9 cellular contexts compared by ENCODE assay signal in genomic region chr17:41308251-41308917, GRCh38. TPM values are rescaled to one million over a fixed set of nuclear protein-coding genes. Genes with fewer than 3 reads are reported as not detected.
A peak's percentile ranks its signal among the peaks of the same experiment; 100 is the strongest.
DNase-seq lines count a peak whose midpoint lies in the region; ATAC-seq and TF ChIP-seq lines count a peak whose summit lies in the region.
"Had no signal": no experiment of that assay in that cellular context is flagged by ENCODE, and none has a peak within 500 bp of the region (broad histone marks: within the 10 kb centered on the region; RNA-seq: fewer than 3 reads in every experiment).

No MANE protein-coding gene starts in this region.

- ATAC-seq in body of pancreas (peak; percentile 21), omental fat pad (ENCODE audit: low FRiP score) (peak; percentile 17), GM21825 (IDR thresholded peaks at IDR 0.05; ENCODE audit: unreplicated experiment) (no peak)

- intact Hi-C loops in body of pancreas (cut with DNase I): no loop called here

- no peaks in the 10 kb centered on the region for H3K4me1 ChIP-seq in body of pancreas

- H3K4me3 ChIP-seq in body of pancreas: no peak overlapping the region

- H3K27ac ChIP-seq in body of pancreas: no peak overlapping the region
- H3K27ac ChIP-seq: 22Rv1 had no signal

- H3K27me3 ChIP-seq in body of pancreas: no peaks in the 10 kb centered on the region

- 42 to 61% methylated on average over 6 to 10 of the region's 10 CpGs for WGBS in body of pancreas, 2 donors

- DNase-seq in DMS79 treated with DMSO at 0.1 percent for 48 hours (lab: John Stamatoyannopoulos, UW) (peak; percentile 7), DMS79 (lab: John Stamatoyannopoulos, UW) (no peak), T follicular helper cell (ENCODE audit: low read depth) (peak; percentile 73), body of pancreas (peak in 3 of 4 donors; percentile 34 to 46 (median 40)), omental fat pad (ENCODE audit: low spot score) (no peak), DMS114 treated with DMSO at 0.1 percent for 48 hours (lab: John Stamatoyannopoulos, UW; ENCODE audit: unreplicated experiment) (no peak), NCI-H2107 (lab: John Stamatoyannopoulos, UW) (no peak)

- TF ChIP-seq CTCF in body of pancreas (IDR thresholded peaks at IDR 0.05): no peak
- TF ChIP-seq CTCF in omental fat pad (IDR thresholded peaks at IDR 0.05): no peak

- H3K36me3 ChIP-seq in body of pancreas (replicated peaks in 1 of 2; ENCODE audit: insufficient read depth in 1 of 2, low read depth in 2 of 2): no peaks in the 10 kb centered on the region

- H3K9me3 ChIP-seq in body of pancreas: no peaks in the 10 kb centered on the region

- TF ChIP-seq POLR2A in body of pancreas (IDR thresholded peaks at IDR 0.05): no peak

RNA-seq across cellular contexts. Expression of gene KRTAP16-1, which starts 0.7 kb away (rescaled TPM):
- total RNA-seq in body of pancreas (not detected), omental fat pad (not detected)

RNA-seq across cellular contexts. Expression of gene KRTAP29-1, which starts 5.7 kb away (rescaled TPM):
- not detected for total RNA-seq in body of pancreas
- total RNA-seq in omental fat pad: not detected

RNA-seq across cellular contexts. Expression of gene KRTAP17-1, which starts 7.1 kb away (rescaled TPM):
- total RNA-seq in body of pancreas: not detected
- not detected for total RNA-seq in omental fat pad

RNA-seq across cellular contexts. Expression of gene KRTAP9-7, which starts 32.9 kb away (rescaled TPM):
- not detected for total RNA-seq in body of pancreas
- not detected for total RNA-seq in omental fat pad

RNA-seq across cellular contexts. Expression of gene KRT33A, which starts 42.2 kb away (rescaled TPM):
- total RNA-seq in body of pancreas (not detected), omental fat pad (not detected)

Comparison
In these comparisons a context has a peak if more than half of its experiments do, and no peak if none do; other contexts are left out.
1. DNase-seq: peak in DMS79 treated with DMSO at 0.1 percent for 48 hours (single experiment), T follicular helper cell (single experiment) and body of pancreas (3 of 4); none in DMS79 (single experiment), omental fat pad (single experiment), DMS114 treated with DMSO at 0.1 percent for 48 hours (single experiment) and NCI-H2107 (single experiment).